In the genomic region with DNA sequence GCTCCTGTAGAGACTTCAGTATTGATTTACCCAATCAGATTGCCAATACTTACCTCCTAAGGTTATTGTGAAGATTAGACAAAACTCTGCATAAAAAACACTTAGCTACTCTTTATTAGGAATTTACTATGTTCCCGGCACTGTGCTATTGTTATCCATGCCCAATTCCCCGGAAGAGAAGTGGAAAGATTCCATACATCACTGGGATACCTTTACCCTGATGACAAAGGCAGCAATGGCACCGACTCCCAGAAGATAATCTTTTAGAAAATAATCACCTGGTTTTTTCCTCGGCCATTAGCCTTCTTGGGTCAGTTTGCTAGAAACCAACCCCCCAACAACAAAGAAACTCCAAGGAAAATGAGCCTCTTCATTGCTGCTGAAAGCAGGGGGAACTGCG, we compare ENCODE assay signal across 10 cellular contexts.
DNase-seq lines count a peak whose midpoint lies in the region; ATAC-seq, FAIRE-seq and TF ChIP-seq lines count a peak whose summit lies in the region.
"Had no signal": no experiment of that assay in that cellular context is flagged by ENCODE, and none has a peak within 500 bp of the region (broad histone marks: within the 10 kb centered on the region; RNA-seq: fewer than 3 reads in every experiment).

No MANE protein-coding gene starts in this region.

- POLR2A ChIA-PET in CD4-positive, alpha-beta T cell (lab: Charles Lee) = interaction anchor here (1.0 to 2.8 kb wide), 9 partner anchors 9 to 133 kb away, joined by 3 to 20 read pairs (median 5); no protein-coding TSS in a partner anchor
- POLR2A ChIA-PET in endothelial cell of umbilical vein (lab: Charles Lee) = no interaction called here

- H3K36me3 ChIP-seq in OCI-LY3 (replicated peaks; ENCODE audit: low read depth, low read length) (no peaks in the 10 kb centered on the region), endothelial cell of umbilical vein (ENCODE audit: control insufficient read depth in 2 of 2, extremely low read depth in 1 of 2, insufficient read depth in 2 of 2, low read length in 2 of 2) (no peaks in the 10 kb centered on the region), sigmoid colon (no peaks in the 10 kb centered on the region)

- H4K20me1 ChIP-seq in OCI-LY3 (ENCODE audit: insufficient read depth, low read length) (no peaks in the 10 kb centered on the region), endothelial cell of umbilical vein (replicated peaks; ENCODE audit: control insufficient read depth, extremely low read depth, insufficient read depth, low read length) (no peaks in the 10 kb centered on the region)

- H3K4me1 ChIP-seq in OCI-LY3 (ENCODE audit: low read length) = peaks cover 14% of the 10 kb centered on the region
- peaks cover 20% of the 10 kb centered on the region for H3K4me1 ChIP-seq in endothelial cell of umbilical vein (ENCODE audit: control insufficient read depth, extremely low read depth, insufficient read depth, low read length)
- peaks cover 0 to 22% (median 8%) of the 10 kb centered on the region in 4 donors for H3K4me1 ChIP-seq in sigmoid colon

- BruUV-seq in endothelial cell of umbilical vein (replicated peaks; lab: Mats Ljungman, UMichigan) = no TSS peak

- CTCF ChIA-PET in CD4-positive, alpha-beta T cell (lab: Charles Lee) = no interaction called here
- CTCF ChIA-PET in endothelial cell of umbilical vein (lab: Charles Lee) = interaction anchor here (1.0 to 4.0 kb wide), 7 partner anchors 9 to 225 kb away, joined by 3 to 29 read pairs (median 8); partner anchors contain the start of gene SNX18
- CTCF ChIA-PET in activated naive CD4-positive, alpha-beta T cell treated with anti-CD3 and anti-CD28 coated beads for 36 hours (lab: Charles Lee) = interaction anchor here (0.8 to 0.9 kb wide), 2 partner anchors 143 to 254 kb away, joined by 3 read pairs; no protein-coding TSS in a partner anchor

- dilution Hi-C loops in endothelial cell of umbilical vein (cut with MboI; ENCODE audit: extremely low pct_ligation_motif_present, low sequenced_read_pairs) = no loop called here

- H2AFZ ChIP-seq in OCI-LY3 (ENCODE audit: low read depth, low read length) (peak overlapping the region; percentile 99), endothelial cell of umbilical vein (ENCODE audit: low read depth, low read length) (peak overlapping the region; percentile 55)

- H3K9me1 ChIP-seq in endothelial cell of umbilical vein (replicated peaks; ENCODE audit: control insufficient read depth, extremely low read depth, insufficient read depth, low read length) = no peaks in the 10 kb centered on the region

- H3K9me3 ChIP-seq in CD4-positive, alpha-beta T cell (ENCODE audit: control insufficient read depth, low read length) = no peaks in the 10 kb centered on the region
- H3K9me3 ChIP-seq in OCI-LY3 (ENCODE audit: insufficient read depth, low read length) = no peaks in the 10 kb centered on the region
- no peaks in the 10 kb centered on the region for H3K9me3 ChIP-seq in endothelial cell of umbilical vein (replicated peaks; ENCODE audit: control insufficient read depth, insufficient read depth, low read length)
- H3K9me3 ChIP-seq in sigmoid colon = no peaks in the 10 kb centered on the region

- no peaks in the 10 kb centered on the region for H3K27me3 ChIP-seq in CD4-positive, alpha-beta T cell (ENCODE audit: control insufficient read depth, insufficient read depth, low read length)
- no peaks in the 10 kb centered on the region for H3K27me3 ChIP-seq in OCI-LY3 (ENCODE audit: low read depth, low read length)
- no peaks in the 10 kb centered on the region for H3K27me3 ChIP-seq in endothelial cell of umbilical vein (ENCODE audit: control insufficient read depth in 2 of 2, insufficient read depth in 2 of 2, low read length in 2 of 2)
- H3K27me3 ChIP-seq in sigmoid colon = no peaks in the 10 kb centered on the region

- no peaks in the 10 kb centered on the region for H3K9me3 Mint-ChIP-seq in CD4-positive, alpha-beta T cell
- no peaks in the 10 kb centered on the region for H3K9me3 Mint-ChIP-seq in activated naive CD4-positive, alpha-beta T cell treated with anti-CD3 and anti-CD28 coated beads for 36 hours

- H3K4me3 Mint-ChIP-seq in CD4-positive, alpha-beta T cell = no peak overlapping the region
- H3K4me3 Mint-ChIP-seq in activated naive CD4-positive, alpha-beta T cell treated with anti-CD3 and anti-CD28 coated beads for 36 hours = no peak overlapping the region

- H3K27me3 Mint-ChIP-seq in CD4-positive, alpha-beta T cell = no peaks in the 10 kb centered on the region
- no peaks in the 10 kb centered on the region for H3K27me3 Mint-ChIP-seq in activated naive CD4-positive, alpha-beta T cell treated with anti-CD3 and anti-CD28 coated beads for 36 hours (ENCODE audit: low read depth)

- H3K27ac Mint-ChIP-seq in CD4-positive, alpha-beta T cell = peak overlapping the region; percentile 67
- no peak overlapping the region for H3K27ac Mint-ChIP-seq in activated naive CD4-positive, alpha-beta T cell treated with anti-CD3 and anti-CD28 coated beads for 36 hours

- peaks cover 19% of the 10 kb centered on the region for H3K4me1 Mint-ChIP-seq in CD4-positive, alpha-beta T cell (ENCODE audit: low read depth)
- peaks cover 13% of the 10 kb centered on the region for H3K4me1 Mint-ChIP-seq in activated naive CD4-positive, alpha-beta T cell treated with anti-CD3 and anti-CD28 coated beads for 36 hours (ENCODE audit: low read depth)

- H3K4me2 ChIP-seq in OCI-LY3 (ENCODE audit: low read length) = no peak overlapping the region
- no peak overlapping the region for H3K4me2 ChIP-seq in endothelial cell of umbilical vein (ENCODE audit: insufficient read depth, low read length)

- intact Hi-C loops in CD4-positive, alpha-beta T cell (cut with DNase I, micrococcal nuclease) = loop anchor here in 1 of 2 experiments (10.0 kb wide), 1 partner anchor 429 kb away; the partner anchor contains the start of gene ARL15
- intact Hi-C loops in endothelial cell of umbilical vein (cut with micrococcal nuclease) (loop anchor here (2.0 kb wide), 1 partner anchor 101 kb away; no protein-coding TSS in a partner anchor), sigmoid colon (cut with DNase I) (loop anchor here (10.0 kb wide), 1 partner anchor 229 kb away; the partner anchor contains the start of gene SNX18)
- intact Hi-C loops in activated naive CD4-positive, alpha-beta T cell treated with anti-CD3 and anti-CD28 coated beads for 36 hours (cut with micrococcal nuclease) = loop anchor here (5.0 to 10.0 kb wide), 2 partner anchors 294 to 429 kb away; partner anchors contain the start of gene ARL15

- TF ChIP-seq EP300 in sigmoid colon (IDR thresholded peaks at IDR 0.05) = no peak

- 93 to 94% methylated on average over 5 of the region's 5 CpGs for WGBS in sigmoid colon, 2 donors

- H3K79me2 ChIP-seq in OCI-LY3 (ENCODE audit: low read length) (no peaks in the 10 kb centered on the region), endothelial cell of umbilical vein (ENCODE audit: control insufficient read depth, insufficient read depth, low read length) (no peaks in the 10 kb centered on the region)

- TF ChIP-seq POLR2A in endothelial cell of umbilical vein (IDR thresholded peaks at IDR 0.05; ENCODE audit: low read depth, low read length) = no peak
- TF ChIP-seq POLR2A in sigmoid colon (IDR thresholded peaks at IDR 0.05) = no peak

- no peak overlapping the region for H3K4me3 ChIP-seq in OCI-LY3 (ENCODE audit: low read length)
- H3K4me3 ChIP-seq in endothelial cell of umbilical vein (replicated peaks in 1 of 3; ENCODE audit: insufficient read depth in 1 of 3, low read depth in 1 of 3, low read length in 3 of 3) = no peak overlapping the region
- no peak overlapping the region for H3K4me3 ChIP-seq in sigmoid colon

- H3K9ac ChIP-seq in OCI-LY3 (ENCODE audit: low read length) (no peak overlapping the region), endothelial cell of umbilical vein (replicated peaks; ENCODE audit: extremely low read depth, insufficient read depth, low read length) (no peak overlapping the region)

- no peak for ATAC-seq in CD4-positive, alpha-beta T cell (ENCODE audit: poor library complexity)
- ATAC-seq in HG03378 (IDR thresholded peaks at IDR 0.05; ENCODE audit: unreplicated experiment) = no peak

- FAIRE-seq in endothelial cell of umbilical vein (lab: Jason Lieb, UNC) = no peak
- FAIRE-seq: kidney had no signal

- no peaks in the 10 kb centered on the region for H3K36me3 Mint-ChIP-seq in CD4-positive, alpha-beta T cell (ENCODE audit: low read depth)
- no peaks in the 10 kb centered on the region for H3K36me3 Mint-ChIP-seq in activated naive CD4-positive, alpha-beta T cell treated with anti-CD3 and anti-CD28 coated beads for 36 hours (ENCODE audit: low read depth)

- no peak overlapping the region for H3K27ac ChIP-seq in CD4-positive, alpha-beta T cell (ENCODE audit: low read depth, low read length)
- H3K27ac ChIP-seq in OCI-LY3 (ENCODE audit: low read length) (no peak overlapping the region), endothelial cell of umbilical vein (ENCODE audit: insufficient read depth, low read depth, low read length) (peak overlapping the region; percentile 46), sigmoid colon (peak overlapping the region in 3 of 4 donors; percentile 25 to 60 (median 46))

- TF ChIP-seq CTCF in CD4-positive, alpha-beta T cell (IDR thresholded peaks at IDR 0.05) = no peak
- no peak for TF ChIP-seq CTCF in OCI-LY3 (IDR thresholded peaks at IDR 0.05; ENCODE audit: low read depth, low read length)
- no peak for TF ChIP-seq CTCF in endothelial cell of umbilical vein (IDR thresholded peaks at IDR 0.05; ENCODE audit: extremely low read depth in 1 of 2, insufficient read depth in 1 of 2, low read depth in 1 of 2, low read length in 2 of 2)
- no peak for TF ChIP-seq CTCF in sigmoid colon (IDR thresholded peaks at IDR 0.05)

- no peak for DNase-seq in CD4-positive, alpha-beta T cell
- DNase-seq in endothelial cell of umbilical vein (ENCODE audit: low read depth, low spot score) (no peak), sigmoid colon (no peak), NCI-H526 treated with DMSO at 0.1 percent for 48 hours (lab: John Stamatoyannopoulos, UW) (no peak), OCI-M2 (lab: John Stamatoyannopoulos, UW; ENCODE audit: unreplicated experiment) (no peak)
- no peak for DNase-seq in activated naive CD4-positive, alpha-beta T cell treated with anti-CD3 and anti-CD28 coated beads for 36 hours
- DNase-seq: activated naive CD4-positive, alpha-beta T cell; kidney had no signal

TF ChIP-seq in endothelial cell of umbilical vein, 7 proteins besides CTCF, POLR2A, EP300 and RAD21 (continues in another document):
- TF ChIP-seq GATA2 (IDR thresholded peaks at IDR 0.05; ENCODE audit: insufficient read depth, insufficient read length, low read depth, low read length) (no peak), FOS (IDR thresholded peaks at IDR 0.05; ENCODE audit: borderline replicate concordance, insufficient read depth, low read length) (no peak), POLR2AphosphoS5 (IDR thresholded peaks at IDR 0.05; ENCODE audit: insufficient read depth, low read depth, low read length) (no peak), JUN (IDR thresholded peaks at IDR 0.05; ENCODE audit: borderline replicate concordance, insufficient read depth, insufficient read length, low read depth) (no peak)
- TF ChIP-seq, protein P1, sequence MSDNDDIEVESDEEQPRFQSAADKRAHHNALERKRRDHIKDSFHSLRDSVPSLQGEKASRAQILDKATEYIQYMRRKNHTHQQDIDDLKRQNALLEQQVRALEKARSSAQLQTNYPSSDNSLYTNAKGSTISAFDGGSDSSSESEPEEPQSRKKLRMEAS (IDR thresholded peaks at IDR 0.05; ENCODE audit: insufficient read depth, insufficient read length) = no peak

Comparison
In these comparisons a context has a peak if more than half of its experiments do, and no peak if none do; other contexts are left out.
1. H3K27ac ChIP-seq: peak in endothelial cell of umbilical vein (single experiment) and sigmoid colon (3 of 4); none in CD4-positive, alpha-beta T cell (single experiment) and OCI-LY3 (single experiment).